ENCODE assay signal across 2 cellular contexts in the genomic region with DNA sequence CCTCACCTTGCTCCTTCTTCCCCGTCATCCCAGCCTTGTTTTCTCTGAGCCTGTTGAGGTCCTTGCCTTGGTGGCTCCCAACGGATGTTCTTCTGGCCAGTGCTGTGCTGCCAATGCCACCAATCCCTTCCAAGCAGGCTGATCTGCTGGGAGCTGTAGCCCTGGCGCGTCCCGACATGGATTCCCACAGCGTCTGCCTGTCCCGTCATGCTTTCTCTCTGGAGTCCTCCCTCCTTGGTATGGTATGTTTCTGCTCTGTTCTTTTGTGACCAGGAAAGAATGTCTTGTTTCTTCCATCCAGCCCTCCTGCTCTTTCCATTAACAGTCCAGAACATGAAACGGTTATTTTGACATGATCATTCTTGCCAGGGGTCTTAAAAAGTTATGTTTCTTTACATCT.
TF ChIP-seq lines count a peak whose summit lies in the region.

No MANE protein-coding gene starts in this region.

TF ChIP-seq in liver, 16 proteins besides CTCF, POLR2A, EP300 and RAD21:
- TF ChIP-seq NR2F2 (IDR thresholded peaks at IDR 0.05) (no peak), SP1 (IDR thresholded peaks at IDR 0.05) (no peak), TAF1 (conservative IDR thresholded peaks at IDR 0.05) (no peak), JUND (IDR thresholded peaks at IDR 0.05) (no peak), EGR1 (IDR thresholded peaks at IDR 0.05; ENCODE audit: low read depth in 2 of 2) (no peak), FOXA2 (IDR thresholded peaks at IDR 0.05) (no peak), YY1 (IDR thresholded peaks at IDR 0.05) (no peak), HNF4G (IDR thresholded peaks at IDR 0.05) (no peak), FOXA1 (IDR thresholded peaks at IDR 0.05) (no peak), HNF4A (conservative IDR thresholded peaks at IDR 0.05) (no peak), GABPA (IDR thresholded peaks at IDR 0.05 in 1 of 2, conservative IDR thresholded peaks at IDR 0.05 in 1 of 2) (no peak), RXRA (IDR thresholded peaks at IDR 0.05) (no peak)
- TF ChIP-seq, protein P1, sequence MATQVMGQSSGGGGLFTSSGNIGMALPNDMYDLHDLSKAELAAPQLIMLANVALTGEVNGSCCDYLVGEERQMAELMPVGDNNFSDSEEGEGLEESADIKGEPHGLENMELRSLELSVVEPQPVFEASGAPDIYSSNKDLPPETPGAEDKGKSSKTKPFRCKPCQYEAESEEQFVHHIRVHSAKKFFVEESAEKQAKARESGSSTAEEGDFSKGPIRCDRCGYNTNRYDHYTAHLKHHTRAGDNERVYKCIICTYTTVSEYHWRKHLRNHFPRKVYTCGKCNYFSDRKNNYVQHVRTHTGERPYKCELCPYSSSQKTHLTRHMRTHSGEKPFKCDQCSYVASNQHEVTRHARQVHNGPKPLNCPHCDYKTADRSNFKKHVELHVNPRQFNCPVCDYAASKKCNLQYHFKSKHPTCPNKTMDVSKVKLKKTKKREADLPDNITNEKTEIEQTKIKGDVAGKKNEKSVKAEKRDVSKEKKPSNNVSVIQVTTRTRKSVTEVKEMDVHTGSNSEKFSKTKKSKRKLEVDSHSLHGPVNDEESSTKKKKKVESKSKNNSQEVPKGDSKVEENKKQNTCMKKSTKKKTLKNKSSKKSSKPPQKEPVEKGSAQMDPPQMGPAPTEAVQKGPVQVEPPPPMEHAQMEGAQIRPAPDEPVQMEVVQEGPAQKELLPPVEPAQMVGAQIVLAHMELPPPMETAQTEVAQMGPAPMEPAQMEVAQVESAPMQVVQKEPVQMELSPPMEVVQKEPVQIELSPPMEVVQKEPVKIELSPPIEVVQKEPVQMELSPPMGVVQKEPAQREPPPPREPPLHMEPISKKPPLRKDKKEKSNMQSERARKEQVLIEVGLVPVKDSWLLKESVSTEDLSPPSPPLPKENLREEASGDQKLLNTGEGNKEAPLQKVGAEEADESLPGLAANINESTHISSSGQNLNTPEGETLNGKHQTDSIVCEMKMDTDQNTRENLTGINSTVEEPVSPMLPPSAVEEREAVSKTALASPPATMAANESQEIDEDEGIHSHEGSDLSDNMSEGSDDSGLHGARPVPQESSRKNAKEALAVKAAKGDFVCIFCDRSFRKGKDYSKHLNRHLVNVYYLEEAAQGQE (IDR thresholded peaks at IDR 0.05), result no peak
- TF ChIP-seq, protein P2, sequence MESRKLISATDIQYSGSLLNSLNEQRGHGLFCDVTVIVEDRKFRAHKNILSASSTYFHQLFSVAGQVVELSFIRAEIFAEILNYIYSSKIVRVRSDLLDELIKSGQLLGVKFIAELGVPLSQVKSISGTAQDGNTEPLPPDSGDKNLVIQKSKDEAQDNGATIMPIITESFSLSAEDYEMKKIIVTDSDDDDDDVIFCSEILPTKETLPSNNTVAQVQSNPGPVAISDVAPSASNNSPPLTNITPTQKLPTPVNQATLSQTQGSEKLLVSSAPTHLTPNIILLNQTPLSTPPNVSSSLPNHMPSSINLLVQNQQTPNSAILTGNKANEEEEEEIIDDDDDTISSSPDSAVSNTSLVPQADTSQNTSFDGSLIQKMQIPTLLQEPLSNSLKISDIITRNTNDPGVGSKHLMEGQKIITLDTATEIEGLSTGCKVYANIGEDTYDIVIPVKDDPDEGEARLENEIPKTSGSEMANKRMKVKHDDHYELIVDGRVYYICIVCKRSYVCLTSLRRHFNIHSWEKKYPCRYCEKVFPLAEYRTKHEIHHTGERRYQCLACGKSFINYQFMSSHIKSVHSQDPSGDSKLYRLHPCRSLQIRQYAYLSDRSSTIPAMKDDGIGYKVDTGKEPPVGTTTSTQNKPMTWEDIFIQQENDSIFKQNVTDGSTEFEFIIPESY (IDR thresholded peaks at IDR 0.05), result no peak
- TF ChIP-seq, protein P3, sequence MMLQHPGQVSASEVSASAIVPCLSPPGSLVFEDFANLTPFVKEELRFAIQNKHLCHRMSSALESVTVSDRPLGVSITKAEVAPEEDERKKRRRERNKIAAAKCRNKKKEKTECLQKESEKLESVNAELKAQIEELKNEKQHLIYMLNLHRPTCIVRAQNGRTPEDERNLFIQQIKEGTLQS (IDR thresholded peaks at IDR 0.05), result no peak
- TF ChIP-seq, protein P4, sequence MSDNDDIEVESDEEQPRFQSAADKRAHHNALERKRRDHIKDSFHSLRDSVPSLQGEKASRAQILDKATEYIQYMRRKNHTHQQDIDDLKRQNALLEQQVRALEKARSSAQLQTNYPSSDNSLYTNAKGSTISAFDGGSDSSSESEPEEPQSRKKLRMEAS (IDR thresholded peaks at IDR 0.05), result no peak

TF ChIP-seq in HepG2, 621 proteins besides CTCF, POLR2A, EP300 and RAD21:
- TF ChIP-seq ETV6 (CRISPR knock-in tag; conservative IDR thresholded peaks at IDR 0.05) (no peak), ZNF543 (CRISPR knock-in tag; IDR thresholded peaks at IDR 0.05) (no peak), PHB2 (IDR thresholded peaks at IDR 0.05; ENCODE audit: partially characterized antibody) (no peak), ZNF660 (CRISPR knock-in tag; IDR thresholded peaks at IDR 0.05; ENCODE audit: borderline replicate concordance, low read depth) (no peak), KMT2B (CRISPR knock-in tag; IDR thresholded peaks at IDR 0.05) (no peak), RNF2 (conservative IDR thresholded peaks at IDR 0.05; ENCODE audit: low read depth) (no peak), ZNF616 (CRISPR knock-in tag; IDR thresholded peaks at IDR 0.05; ENCODE audit: low read depth) (no peak), AGO2 (optimal IDR thresholded peaks at IDR 0.05; ENCODE audit: low read depth, low read length) (no peak), GPN1 (CRISPR knock-in tag; IDR thresholded peaks at IDR 0.05; ENCODE audit: borderline replicate concordance) (no peak), NFE2 (CRISPR knock-in tag; IDR thresholded peaks at IDR 0.05) (no peak), SMYD3 (CRISPR knock-in tag; IDR thresholded peaks at IDR 0.05) (no peak), ZSCAN9 (CRISPR knock-in tag; IDR thresholded peaks at IDR 0.05; ENCODE audit: borderline replicate concordance) (no peak), NR2F6 (IDR thresholded peaks at IDR 0.05) (no peak), NR2F6 (CRISPR knock-in tag; IDR thresholded peaks at IDR 0.05) (no peak), MEF2D (CRISPR knock-in tag; IDR thresholded peaks at IDR 0.05) (no peak), FOXP1 (IDR thresholded peaks at IDR 0.05) (no peak), FOXP1 (CRISPR knock-in tag; IDR thresholded peaks at IDR 0.05) (no peak), FOXJ3 (CRISPR knock-in tag; IDR thresholded peaks at IDR 0.05; ENCODE audit: borderline replicate concordance) (no peak)
- TF ChIP-seq, protein P5, sequence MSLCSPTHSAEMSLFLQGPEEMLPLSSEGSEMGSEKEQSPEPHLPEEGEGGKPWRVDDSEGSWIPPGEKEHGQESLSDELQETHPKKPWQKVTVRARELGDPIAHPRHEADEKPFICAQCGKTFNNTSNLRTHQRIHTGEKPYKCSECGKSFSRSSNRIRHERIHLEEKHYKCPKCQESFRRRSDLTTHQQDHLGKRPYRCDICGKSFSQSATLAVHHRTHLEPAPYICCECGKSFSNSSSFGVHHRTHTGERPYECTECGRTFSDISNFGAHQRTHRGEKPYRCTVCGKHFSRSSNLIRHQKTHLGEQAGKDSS (CRISPR knock-in tag; IDR thresholded peaks at IDR 0.05; ENCODE audit: borderline replicate concordance, low read depth), result no peak
- TF ChIP-seq, protein P6, sequence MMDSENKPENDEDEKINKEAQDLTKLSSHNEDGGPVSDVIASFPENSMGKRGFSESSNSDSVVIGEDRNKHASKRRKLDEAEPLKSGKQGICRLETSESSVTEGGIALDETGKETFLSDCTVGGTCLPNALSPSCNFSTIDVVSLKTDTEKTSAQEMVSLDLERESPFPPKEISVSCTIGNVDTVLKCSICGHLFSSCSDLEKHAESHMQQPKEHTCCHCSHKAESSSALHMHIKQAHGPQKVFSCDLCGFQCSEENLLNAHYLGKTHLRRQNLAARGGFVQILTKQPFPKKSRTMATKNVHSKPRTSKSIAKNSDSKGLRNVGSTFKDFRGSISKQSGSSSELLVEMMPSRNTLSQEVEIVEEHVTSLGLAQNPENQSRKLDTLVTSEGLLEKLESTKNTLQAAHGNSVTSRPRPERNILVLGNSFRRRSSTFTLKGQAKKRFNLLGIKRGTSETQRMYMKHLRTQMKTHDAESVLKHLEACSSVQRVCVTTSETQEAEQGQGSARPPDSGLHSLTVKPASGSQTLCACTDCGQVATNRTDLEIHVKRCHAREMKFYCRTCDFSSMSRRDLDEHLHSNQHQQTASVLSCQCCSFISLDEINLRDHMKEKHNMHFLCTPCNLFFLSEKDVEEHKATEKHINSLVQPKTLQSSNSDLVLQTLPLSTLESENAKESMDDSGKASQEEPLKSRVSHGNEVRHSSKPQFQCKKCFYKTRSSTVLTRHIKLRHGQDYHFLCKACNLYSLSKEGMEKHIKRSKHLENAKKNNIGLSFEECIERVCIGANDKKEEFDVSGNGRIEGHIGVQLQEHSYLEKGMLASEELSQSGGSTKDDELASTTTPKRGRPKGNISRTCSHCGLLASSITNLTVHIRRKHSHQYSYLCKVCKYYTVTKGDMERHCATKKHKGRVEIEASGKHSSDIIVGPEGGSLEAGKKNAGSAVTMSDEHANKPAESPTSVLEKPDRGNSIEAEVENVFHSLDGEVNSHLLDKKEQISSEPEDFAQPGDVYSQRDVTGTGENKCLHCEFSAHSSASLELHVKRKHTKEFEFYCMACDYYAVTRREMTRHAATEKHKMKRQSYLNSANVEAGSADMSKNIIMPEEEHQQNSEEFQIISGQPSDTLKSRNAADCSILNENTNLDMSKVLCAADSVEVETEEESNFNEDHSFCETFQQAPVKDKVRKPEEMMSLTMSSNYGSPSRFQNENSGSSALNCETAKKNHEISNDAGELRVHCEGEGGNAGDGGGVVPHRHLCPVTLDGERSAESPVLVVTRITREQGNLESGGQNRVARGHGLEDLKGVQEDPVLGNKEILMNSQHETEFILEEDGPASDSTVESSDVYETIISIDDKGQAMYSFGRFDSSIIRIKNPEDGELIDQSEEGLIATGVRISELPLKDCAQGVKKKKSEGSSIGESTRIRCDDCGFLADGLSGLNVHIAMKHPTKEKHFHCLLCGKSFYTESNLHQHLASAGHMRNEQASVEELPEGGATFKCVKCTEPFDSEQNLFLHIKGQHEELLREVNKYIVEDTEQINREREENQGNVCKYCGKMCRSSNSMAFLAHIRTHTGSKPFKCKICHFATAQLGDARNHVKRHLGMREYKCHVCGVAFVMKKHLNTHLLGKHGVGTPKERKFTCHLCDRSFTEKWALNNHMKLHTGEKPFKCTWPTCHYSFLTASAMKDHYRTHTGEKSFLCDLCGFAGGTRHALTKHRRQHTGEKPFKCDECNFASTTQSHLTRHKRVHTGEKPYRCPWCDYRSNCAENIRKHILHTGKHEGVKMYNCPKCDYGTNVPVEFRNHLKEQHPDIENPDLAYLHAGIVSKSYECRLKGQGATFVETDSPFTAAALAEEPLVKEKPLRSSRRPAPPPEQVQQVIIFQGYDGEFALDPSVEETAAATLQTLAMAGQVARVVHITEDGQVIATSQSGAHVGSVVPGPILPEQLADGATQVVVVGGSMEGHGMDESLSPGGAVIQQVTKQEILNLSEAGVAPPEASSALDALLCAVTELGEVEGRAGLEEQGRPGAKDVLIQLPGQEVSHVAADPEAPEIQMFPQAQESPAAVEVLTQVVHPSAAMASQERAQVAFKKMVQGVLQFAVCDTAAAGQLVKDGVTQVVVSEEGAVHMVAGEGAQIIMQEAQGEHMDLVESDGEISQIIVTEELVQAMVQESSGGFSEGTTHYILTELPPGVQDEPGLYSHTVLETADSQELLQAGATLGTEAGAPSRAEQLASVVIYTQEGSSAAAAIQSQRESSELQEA (CRISPR knock-in tag; IDR thresholded peaks at IDR 0.05; ENCODE audit: not compliant biosample characterization), result no peak
- TF ChIP-seq, protein P7, sequence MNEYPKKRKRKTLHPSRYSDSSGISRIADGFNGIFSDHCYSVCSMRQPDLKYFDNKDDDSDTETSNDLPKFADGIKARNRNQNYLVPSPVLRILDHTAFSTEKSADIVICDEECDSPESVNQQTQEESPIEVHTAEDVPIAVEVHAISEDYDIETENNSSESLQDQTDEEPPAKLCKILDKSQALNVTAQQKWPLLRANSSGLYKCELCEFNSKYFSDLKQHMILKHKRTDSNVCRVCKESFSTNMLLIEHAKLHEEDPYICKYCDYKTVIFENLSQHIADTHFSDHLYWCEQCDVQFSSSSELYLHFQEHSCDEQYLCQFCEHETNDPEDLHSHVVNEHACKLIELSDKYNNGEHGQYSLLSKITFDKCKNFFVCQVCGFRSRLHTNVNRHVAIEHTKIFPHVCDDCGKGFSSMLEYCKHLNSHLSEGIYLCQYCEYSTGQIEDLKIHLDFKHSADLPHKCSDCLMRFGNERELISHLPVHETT (CRISPR knock-in tag; conservative IDR thresholded peaks at IDR 0.05), result no peak
- TF ChIP-seq, protein P8, sequence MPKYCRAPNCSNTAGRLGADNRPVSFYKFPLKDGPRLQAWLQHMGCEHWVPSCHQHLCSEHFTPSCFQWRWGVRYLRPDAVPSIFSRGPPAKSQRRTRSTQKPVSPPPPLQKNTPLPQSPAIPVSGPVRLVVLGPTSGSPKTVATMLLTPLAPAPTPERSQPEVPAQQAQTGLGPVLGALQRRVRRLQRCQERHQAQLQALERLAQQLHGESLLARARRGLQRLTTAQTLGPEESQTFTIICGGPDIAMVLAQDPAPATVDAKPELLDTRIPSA (CRISPR knock-in tag; IDR thresholded peaks at IDR 0.05; ENCODE audit: borderline replicate concordance), result no peak
